In genomic region chr17:43334744-43335400, GRCh38 we compare ENCODE assay signal across 1 cellular context.
TF ChIP-seq lines count a peak whose summit lies in the region.

No MANE protein-coding gene starts in this region.

TF ChIP-seq in A549, 52 proteins besides CTCF, POLR2A, EP300 and RAD21 (continued from another document):
- TF ChIP-seq HOXB13 (CRISPR knock-in tag; IDR thresholded peaks at IDR 0.05; ENCODE audit: low read depth) = no peak
- no peak for TF ChIP-seq NPAS2 (CRISPR knock-in tag; IDR thresholded peaks at IDR 0.05; ENCODE audit: borderline replicate concordance)
- no peak for TF ChIP-seq ZC3H11A (IDR thresholded peaks at IDR 0.05)
- TF ChIP-seq HMGXB4 (CRISPR knock-in tag; IDR thresholded peaks at IDR 0.05; ENCODE audit: borderline replicate concordance) = no peak
- TF ChIP-seq CBX8 (IDR thresholded peaks at IDR 0.05) = no peak
- TF ChIP-seq POLR2AphosphoS2 (conservative IDR thresholded peaks at IDR 0.05; ENCODE audit: low read length) = no peak
- no peak for TF ChIP-seq CBX2 (IDR thresholded peaks at IDR 0.05; ENCODE audit: borderline replicate concordance, low read depth)
- no peak for TF ChIP-seq ELK1 (IDR thresholded peaks at IDR 0.05; ENCODE audit: low read depth, low read length)
- TF ChIP-seq MAZ (IDR thresholded peaks at IDR 0.05; ENCODE audit: borderline replicate concordance, low read depth, low read length) = no peak
- TF ChIP-seq RNF2 (IDR thresholded peaks at IDR 0.05; ENCODE audit: borderline replicate concordance, low read depth) = no peak
- TF ChIP-seq EHF (CRISPR knock-in tag; IDR thresholded peaks at IDR 0.05) = no peak
- TF ChIP-seq JUN (IDR thresholded peaks at IDR 0.05) = no peak
- no peak for TF ChIP-seq BCL3 (IDR thresholded peaks at IDR 0.05)
- TF ChIP-seq JUNB (IDR thresholded peaks at IDR 0.05) = no peak
